Comparison of ENCODE assay signal across 8 cellular contexts in the genomic region with DNA sequence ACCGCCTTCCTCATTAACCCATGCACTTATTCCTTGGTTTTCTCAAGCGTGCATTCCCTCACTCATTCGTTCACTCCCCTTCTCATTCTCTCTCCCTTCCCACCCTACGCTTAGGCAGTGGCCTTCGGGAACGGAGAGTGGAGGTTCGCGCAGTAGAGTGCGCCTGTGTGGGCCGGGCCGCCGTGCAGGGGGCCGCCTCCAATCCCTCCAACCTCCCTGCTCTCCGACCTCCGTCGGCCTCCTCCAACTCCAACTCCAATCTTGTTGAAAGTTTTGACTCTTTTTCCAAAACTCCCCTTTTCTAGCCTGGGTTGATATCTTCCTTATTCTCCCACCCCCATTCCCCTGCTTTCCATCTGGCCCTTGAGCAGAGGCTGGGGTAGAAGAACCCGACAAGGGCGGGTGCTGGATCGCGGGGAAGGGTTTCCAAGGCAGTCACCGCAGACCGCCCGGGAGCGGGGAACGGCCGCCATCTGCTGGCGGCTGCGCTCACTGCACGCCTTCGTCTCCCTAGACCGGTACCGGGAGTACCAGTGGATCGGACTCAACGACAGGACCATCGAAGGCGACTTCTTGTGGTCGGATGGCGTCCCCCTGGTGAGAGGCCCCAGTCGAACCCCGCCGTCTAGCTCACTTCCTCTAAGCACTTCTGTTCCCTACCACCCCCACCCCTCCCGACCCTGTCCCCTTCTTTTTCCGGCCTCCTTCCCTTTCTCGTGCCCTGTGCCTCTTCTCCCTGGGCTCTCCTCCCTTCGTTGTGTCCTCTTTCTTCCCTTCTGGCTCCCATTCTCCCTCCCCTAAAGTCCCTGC. TPM values are rescaled to one million over a fixed set of nuclear protein-coding genes. Genes with fewer than 3 reads are reported as not detected.
DNase-seq lines count a peak whose midpoint lies in the region; ATAC-seq and TF ChIP-seq lines count a peak whose summit lies in the region.

No MANE protein-coding gene starts in this region.

- peak overlapping the region; percentile 23 to 45 for H3K4me3 ChIP-seq in vagina

- TF ChIP-seq CTCF in vagina (IDR thresholded peaks at IDR 0.05) = peak; percentile 87 to 91 (median 88)

- peak; percentile 59 for ATAC-seq in T-helper 17 cell

- peaks cover 42% of the 10 kb centered on the region for H3K4me1 Mint-ChIP-seq in T-helper 17 cell

- peaks cover 59% of the 10 kb centered on the region for H3K27me3 Mint-ChIP-seq in T-helper 17 cell

- peak overlapping the region; percentile 85 for H3K4me3 Mint-ChIP-seq in T-helper 17 cell

- DNase-seq in Daoy (ENCODE audit: low read depth) (peak; percentile 78), LoVo (ENCODE audit: low spot score) (peak; percentile 24), T-helper 17 cell (peak; percentile 67 to 73 (median 72)), hippocampal formation (lab: John Stamatoyannopoulos, UW) (peak; percentile 65 to 66), retina (peak; percentile 87), vagina (ENCODE audit: extremely low spot score in 2 of 2) (no peak), NCI-H446 treated with DMSO at 0.1 percent for 48 hours (lab: John Stamatoyannopoulos, UW) (no peak)

- no peak for TF ChIP-seq POLR2A in vagina (IDR thresholded peaks at IDR 0.05)

- no peaks in the 10 kb centered on the region for H3K36me3 ChIP-seq in vagina

- H3K27ac ChIP-seq in angular gyrus (ENCODE audit: low read depth, low read length) (peak overlapping the region; percentile 58), vagina (peak overlapping the region; percentile 8)

- intact Hi-C loops in vagina (cut with DNase I) = loop anchor here (5.0 kb wide), 2 partner anchors 75 to 270 kb away; no protein-coding TSS in a partner anchor

- peaks cover 11% of the 10 kb centered on the region for H3K36me3 Mint-ChIP-seq in T-helper 17 cell (ENCODE audit: low read depth)

- H3K9me3 ChIP-seq in T-helper 17 cell (ENCODE audit: control insufficient read depth, low read length, poor library complexity, severe bottlenecking) (no peaks in the 10 kb centered on the region), vagina (no peaks in the 10 kb centered on the region)

- peaks cover 53% of the 10 kb centered on the region for H3K4me1 ChIP-seq in vagina

- no peak overlapping the region for H3K27ac Mint-ChIP-seq in T-helper 17 cell

- H3K27me3 ChIP-seq in vagina = no peaks in the 10 kb centered on the region

RNA-seq across cellular contexts. Expression of a gene that starts 15.4 kb away (rescaled TPM):
- total RNA-seq in Daoy (2014; rRNA removed; shearing (Covaris generic)) = not detected in 2 replicates
- not detected for total RNA-seq in T-helper 17 cell
- total RNA-seq in vagina = 2.0 TPM

RNA-seq across cellular contexts. Expression of a gene that starts 19.8 kb away (rescaled TPM):
- total RNA-seq in Daoy (2014; rRNA removed; shearing (Covaris generic)) = 0.51 and 0.89 TPM in 2 replicates
- total RNA-seq in T-helper 17 cell (not detected), vagina (16.0 TPM)

RNA-seq across cellular contexts. Expression of a gene that starts 38.2 kb away (rescaled TPM):
- total RNA-seq in Daoy (2014; rRNA removed; shearing (Covaris generic)) = 0.23 TPM in 1 of 2 replicates, not detected in the other
- total RNA-seq in T-helper 17 cell (under 1 TPM in 1 of 2 donors, not detected in 1; 0.35 TPM), vagina (not detected)

RNA-seq across cellular contexts. Expression of a gene that starts 48.0 kb away (rescaled TPM):
- 21.4 and 36.0 TPM in 2 replicates for total RNA-seq in Daoy (2014; rRNA removed; shearing (Covaris generic))
- total RNA-seq in T-helper 17 cell (1 to 10 TPM; 1.5 to 4.5 TPM), vagina (97.7 TPM)

RNA-seq across cellular contexts. Expression of a gene that starts 56.1 kb away (rescaled TPM):
- 32.6 and 42.1 TPM in 2 replicates for total RNA-seq in Daoy (2014; rRNA removed; shearing (Covaris generic))
- 10 to 100 TPM; 39.2 to 39.6 TPM for total RNA-seq in T-helper 17 cell
- total RNA-seq in vagina = 25.8 TPM

Comparison
In these comparisons a context has a peak if more than half of its experiments do, and no peak if none do; other contexts are left out.
1. DNase-seq: peak in Daoy (single experiment), LoVo (single experiment), T-helper 17 cell (3 of 3), hippocampal formation (2 of 2) and retina (single experiment); none in vagina (0 of 2) and NCI-H446 treated with DMSO at 0.1 percent for 48 hours (single experiment).